In genomic region chr17:57084802-57085447, GRCh38 we compare ENCODE assay signal across 1 cellular context.
TF ChIP-seq lines count a peak whose summit lies in the region.

AKAP1 (plus strand) TSS chr17:57085246; CDS start chr17:57105465, 20,219 bp downstream.

TF ChIP-seq in HepG2, 621 proteins besides CTCF, POLR2A, EP300 and RAD21 (continued from another document and continues in another):
- peak; percentile 27; the same call in 1 of the 2 replicates for TF ChIP-seq RFX3 (CRISPR knock-in tag; IDR thresholded peaks at IDR 0.05)
- TF ChIP-seq ZZZ3 (CRISPR knock-in tag; IDR thresholded peaks at IDR 0.05; ENCODE audit: borderline replicate concordance), result no peak; the same call in 1 of the 2 replicates
- no peak for TF ChIP-seq AGO2 (optimal IDR thresholded peaks at IDR 0.05; ENCODE audit: low read depth, low read length)
- TF ChIP-seq ZNF230 (CRISPR knock-in tag; IDR thresholded peaks at IDR 0.05), result no peak
- TF ChIP-seq ZBTB21 (CRISPR knock-in tag; IDR thresholded peaks at IDR 0.05), result 0 out of 2 replicates have a peak, but pooled peaks have one; percentile 15
- peak; percentile 74 for TF ChIP-seq ZNF746 (CRISPR knock-in tag; IDR thresholded peaks at IDR 0.05)
- no peak for TF ChIP-seq ZBTB4 (CRISPR knock-in tag; IDR thresholded peaks at IDR 0.05; ENCODE audit: borderline replicate concordance)
- TF ChIP-seq CSRNP1 (CRISPR knock-in tag; IDR thresholded peaks at IDR 0.05), result no peak
- no peak for TF ChIP-seq ZFP36 (IDR thresholded peaks at IDR 0.05; ENCODE audit: borderline replicate concordance, low read depth, low read length, partially characterized antibody)
- no peak for TF ChIP-seq NFATC3 (CRISPR knock-in tag; IDR thresholded peaks at IDR 0.05)
- no peak for TF ChIP-seq U2AF1 (optimal IDR thresholded peaks at IDR 0.05; ENCODE audit: low read depth, low read length)
- TF ChIP-seq HDAC1 (CRISPR knock-in tag; IDR thresholded peaks at IDR 0.05), result peak; percentile 86
- 0 out of 4 replicates have a peak, but pooled peaks of 1 of the 2 experiments have one; percentile 17 for TF ChIP-seq NR2F1 (CRISPR knock-in tag; IDR thresholded peaks at IDR 0.05)
- TF ChIP-seq ATF7-NPFF (CRISPR knock-in tag; IDR thresholded peaks at IDR 0.05; ENCODE audit: low read depth), result peak; percentile 92
- TF ChIP-seq ZNF34 (CRISPR knock-in tag; IDR thresholded peaks at IDR 0.05; ENCODE audit: borderline replicate concordance), result no peak; the same call in 1 of the 2 replicates
- TF ChIP-seq TFDP1 (CRISPR knock-in tag; IDR thresholded peaks at IDR 0.05; ENCODE audit: borderline replicate concordance), result peak; percentile 84
- TF ChIP-seq ZFP62 (CRISPR knock-in tag; IDR thresholded peaks at IDR 0.05), result no peak
- TF ChIP-seq ZNF790 (CRISPR knock-in tag; IDR thresholded peaks at IDR 0.05; ENCODE audit: borderline replicate concordance), result no peak; the same call in 1 of the 2 replicates
- TF ChIP-seq HINFP (CRISPR knock-in tag; IDR thresholded peaks at IDR 0.05; ENCODE audit: low read depth), result no peak
- peak; percentile 56; the same call in 1 of the 2 replicates for TF ChIP-seq CREB1 (IDR thresholded peaks at IDR 0.05)
- TF ChIP-seq CREB1 (CRISPR knock-in tag; IDR thresholded peaks at IDR 0.05), result no peak
- no peak for TF ChIP-seq E2F2 (CRISPR knock-in tag; IDR thresholded peaks at IDR 0.05; ENCODE audit: borderline replicate concordance)
- peak; percentile 87 for TF ChIP-seq DNMT1 (CRISPR knock-in tag; IDR thresholded peaks at IDR 0.05)
- TF ChIP-seq ZNF670 (CRISPR knock-in tag; IDR thresholded peaks at IDR 0.05; ENCODE audit: borderline replicate concordance), result peak; percentile 96; the same call in 1 of the 2 replicates
- TF ChIP-seq ZNF501 (CRISPR knock-in tag; IDR thresholded peaks at IDR 0.05), result peak; percentile 67
- peak; percentile 80; the same call in 1 of the 2 replicates for TF ChIP-seq MEF2D (CRISPR knock-in tag; IDR thresholded peaks at IDR 0.05)
- TF ChIP-seq ZNF101 (CRISPR knock-in tag; IDR thresholded peaks at IDR 0.05; ENCODE audit: borderline replicate concordance, low read depth), result no peak
- no peak for TF ChIP-seq NCOA1 (CRISPR knock-in tag; IDR thresholded peaks at IDR 0.05)
- no peak for TF ChIP-seq FIP1L1 (IDR thresholded peaks at IDR 0.05; ENCODE audit: borderline replicate concordance, insufficient read depth, low read depth, low read length)
- no peak for TF ChIP-seq MTF2 (CRISPR knock-in tag; IDR thresholded peaks at IDR 0.05; ENCODE audit: borderline replicate concordance)
- TF ChIP-seq ZBTB25 (CRISPR knock-in tag; IDR thresholded peaks at IDR 0.05), result peak; percentile 97
- no peak; the same call in 1 of the 2 replicates for TF ChIP-seq TOPORS (CRISPR knock-in tag; IDR thresholded peaks at IDR 0.05)
- TF ChIP-seq ATF2 (CRISPR knock-in tag; IDR thresholded peaks at IDR 0.05), result peak; percentile 77; the same call in 1 of the 2 replicates
- TF ChIP-seq GABPA (IDR thresholded peaks at IDR 0.05; ENCODE audit: low read depth, low read length), result no peak
- peak; percentile 44; the same call in 1 of the 2 replicates for TF ChIP-seq GABPA (CRISPR knock-in tag; IDR thresholded peaks at IDR 0.05; ENCODE audit: low read depth)
- TF ChIP-seq CBFB (CRISPR knock-in tag; IDR thresholded peaks at IDR 0.05), result peak; percentile 50; the same call in 1 of the 2 replicates
- TF ChIP-seq NR1H2 (CRISPR knock-in tag; IDR thresholded peaks at IDR 0.05; ENCODE audit: borderline replicate concordance, low read depth), result no peak; the same call in 1 of the 2 replicates
- no peak for TF ChIP-seq ZNF33A (CRISPR knock-in tag; IDR thresholded peaks at IDR 0.05; ENCODE audit: borderline replicate concordance)
- TF ChIP-seq ZNF580 (CRISPR knock-in tag; IDR thresholded peaks at IDR 0.05; ENCODE audit: borderline replicate concordance, low read depth), result peak; percentile 73; the same call in 1 of the 2 replicates
- no peak for TF ChIP-seq ARID2 (CRISPR knock-in tag; IDR thresholded peaks at IDR 0.05; ENCODE audit: borderline replicate concordance)
- no peak for TF ChIP-seq DPF2 (CRISPR knock-in tag; IDR thresholded peaks at IDR 0.05; ENCODE audit: borderline replicate concordance, low read depth)
- no peak; the same call in 1 of the 2 replicates for TF ChIP-seq MTF1 (CRISPR knock-in tag; IDR thresholded peaks at IDR 0.05)
- TF ChIP-seq ZFP90 (CRISPR knock-in tag; IDR thresholded peaks at IDR 0.05; ENCODE audit: borderline replicate concordance), result peak; percentile 64; the same call in 1 of the 2 replicates
- peak; percentile 95; the same call in 1 of the 2 replicates for TF ChIP-seq ZNF639 (CRISPR knock-in tag; conservative IDR thresholded peaks at IDR 0.05)
- no peak for TF ChIP-seq FOXJ3 (CRISPR knock-in tag; IDR thresholded peaks at IDR 0.05; ENCODE audit: borderline replicate concordance)
- TF ChIP-seq ZBTB20 (CRISPR knock-in tag; IDR thresholded peaks at IDR 0.05; ENCODE audit: borderline replicate concordance, low read depth), result 0 out of 2 replicates have a peak, but pooled peaks have one; percentile 53
- no peak for TF ChIP-seq ZNF724P (CRISPR knock-in tag; IDR thresholded peaks at IDR 0.05; ENCODE audit: borderline replicate concordance)
- TF ChIP-seq ZNF549 (CRISPR knock-in tag; IDR thresholded peaks at IDR 0.05), result no peak
- TF ChIP-seq HHEX (CRISPR knock-in tag; IDR thresholded peaks at IDR 0.05), result no peak
- TF ChIP-seq CENPT (CRISPR knock-in tag; IDR thresholded peaks at IDR 0.05; ENCODE audit: low read depth), result 0 out of 2 replicates have a peak, but pooled peaks have one; percentile 68
- peak; percentile 91 for TF ChIP-seq ERF (CRISPR knock-in tag; IDR thresholded peaks at IDR 0.05)
- TF ChIP-seq BCL6 (CRISPR knock-in tag; IDR thresholded peaks at IDR 0.05), result no peak
- TF ChIP-seq XBP1 (CRISPR knock-in tag; IDR thresholded peaks at IDR 0.05), result peak; percentile 43; the same call in 1 of the 2 replicates
- peak; percentile 32; the same call in 1 of the 2 replicates for TF ChIP-seq ZBTB42 (CRISPR knock-in tag; IDR thresholded peaks at IDR 0.05)
